1 cellular context compared by ENCODE assay signal in genomic region chr2:173990970-173991819, GRCh38.
A peak's percentile ranks its signal among the peaks of the same experiment; 100 is the strongest.
TF ChIP-seq lines count a peak whose summit lies in the region.

No MANE protein-coding gene starts in this region.

TF ChIP-seq in IMR-90, 13 proteins besides CTCF, POLR2A, EP300 and RAD21 (continued from another document):
- TF ChIP-seq MXI1 (IDR thresholded peaks at IDR 0.05; ENCODE audit: borderline replicate concordance, low read depth, low read length): peak; percentile 27; the same call in 1 of the 2 replicates
- TF ChIP-seq MAFK (IDR thresholded peaks at IDR 0.05; ENCODE audit: low read depth, low read length): no peak
